In the genomic region with DNA sequence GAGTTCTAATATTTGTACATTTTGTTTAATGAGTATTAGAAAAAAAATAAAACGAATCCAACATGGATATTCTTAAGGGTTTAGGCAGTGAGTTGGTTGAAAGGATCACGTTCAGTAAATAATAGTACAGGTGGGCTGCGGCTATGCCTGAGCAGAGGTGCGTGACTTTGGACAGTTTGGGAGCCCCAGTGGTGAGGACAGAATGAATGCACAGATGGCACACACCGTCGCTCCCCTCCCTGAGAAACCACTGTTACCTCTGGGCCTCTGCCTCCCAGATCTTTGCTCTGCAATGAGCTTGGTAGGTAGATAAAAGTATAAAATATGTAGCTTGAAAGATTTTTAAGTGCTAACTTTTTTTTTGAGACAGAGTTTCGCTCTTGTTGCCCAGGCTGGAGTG, we compare ENCODE assay signal across 19 cellular contexts.
DNase-seq lines count a peak whose midpoint lies in the region; ATAC-seq and TF ChIP-seq lines count a peak whose summit lies in the region.
"Had no signal": no experiment of that assay in that cellular context is flagged by ENCODE, and none has a peak within 500 bp of the region (broad histone marks: within the 10 kb centered on the region; RNA-seq: fewer than 3 reads in every experiment).

No MANE protein-coding gene starts in this region.

- H3K56ac ChIP-seq in IMR-90 (ENCODE audit: extremely low read depth, insufficient read depth, low read length): no peak overlapping the region

- no peaks in the 10 kb centered on the region for H3K9me3 ChIP-seq in IMR-90 (ENCODE audit: control insufficient read depth, insufficient read depth, low read length)
- H3K9me3 ChIP-seq in WERI-Rb-1 (ENCODE audit: severe bottlenecking): no peaks in the 10 kb centered on the region
- no peaks in the 10 kb centered on the region for H3K9me3 ChIP-seq in neutrophil

- H3K27ac Mint-ChIP-seq in activated CD4-positive, alpha-beta T cell treated with anti-CD3 and anti-CD28 coated beads for 36 hours: peak overlapping the region; percentile 93
- H3K27ac Mint-ChIP-seq: endodermal cell had no signal

- H3K36me3 ChIP-seq in IMR-90 (ENCODE audit: control insufficient read depth, insufficient read depth, low read length) (no peaks in the 10 kb centered on the region), WERI-Rb-1 (no peaks in the 10 kb centered on the region), neutrophil (no peaks in the 10 kb centered on the region)

- no peak overlapping the region for H3K4me2 ChIP-seq in IMR-90 (ENCODE audit: low read depth, low read length)

- H3K27ac ChIP-seq in IMR-90 (ENCODE audit: insufficient read depth, low read length) (no peak overlapping the region), WERI-Rb-1 (peak overlapping the region; percentile 90), neutrophil (peak overlapping the region; percentile 71)

- no peak for TF ChIP-seq CTCF in IMR-90 (conservative IDR thresholded peaks at IDR 0.05; ENCODE audit: low read depth, low read length)
- no peak for TF ChIP-seq CTCF in WERI-Rb-1 (IDR thresholded peaks at IDR 0.05; ENCODE audit: low read depth, low read length)
- no peak for TF ChIP-seq CTCF in neutrophil (IDR thresholded peaks at IDR 0.05)

- H2BK120ac ChIP-seq in IMR-90 (ENCODE audit: low read depth, low read length): peak overlapping the region; percentile 79

- no peaks in the 10 kb centered on the region for H3K36me3 Mint-ChIP-seq in activated CD4-positive, alpha-beta T cell treated with anti-CD3 and anti-CD28 coated beads for 36 hours (ENCODE audit: low read depth)
- H3K36me3 Mint-ChIP-seq: stimulated activated effector memory CD8-positive, alpha-beta T cell treated with anti-CD3 and anti-CD28 coated beads, Interleukin-12 subunit alpha, Interleukin-12 subunit beta, amount 100 ng/mL, for 72 hours had no signal

- peak overlapping the region; percentile 89 for H2AK9ac ChIP-seq in IMR-90 (replicated peaks; ENCODE audit: low read depth, low read length, poor library complexity)

- CTCF ChIA-PET in activated CD4-positive, alpha-beta T cell treated with anti-CD3 and anti-CD28 coated beads for 36 hours (lab: Charles Lee): interaction anchor here (0.6 to 2.1 kb wide), 6 partner anchors 11 to 158 kb away, joined by 3 to 10 read pairs (median 3); no protein-coding TSS in a partner anchor
- CTCF ChIA-PET in IMR-90 (lab: Yijun Ruan, JAX): interaction anchor here (1.7 kb wide), 1 partner anchor 158 kb away, joined by 7 read pairs; no protein-coding TSS in a partner anchor

- H3K4me1 Mint-ChIP-seq in activated CD4-positive, alpha-beta T cell treated with anti-CD3 and anti-CD28 coated beads for 36 hours: peaks cover 11% of the 10 kb centered on the region

- H3K4ac ChIP-seq in IMR-90 (ENCODE audit: low read depth, low read length): peak overlapping the region; percentile 87

- no peaks in the 10 kb centered on the region for H3K27me3 ChIP-seq in IMR-90 (ENCODE audit: control insufficient read depth, insufficient read depth, low read length)
- no peaks in the 10 kb centered on the region for H3K27me3 ChIP-seq in WERI-Rb-1 (ENCODE audit: insufficient read depth, low read depth, severe bottlenecking)
- H3K27me3 ChIP-seq in neutrophil: no peaks in the 10 kb centered on the region

- peak overlapping the region in 1 of 2 experiments; percentile 64; a peak in 2 of 4 replicates for H4K8ac ChIP-seq in IMR-90 (ENCODE audit: low read depth in 2 of 2, low read length in 2 of 2)

- H4K91ac ChIP-seq in IMR-90 (ENCODE audit: insufficient read depth, low read depth, low read length): peak overlapping the region; percentile 62

- peak overlapping the region; percentile 86; the same call in 1 of the 2 replicates for H2AK5ac ChIP-seq in IMR-90 (ENCODE audit: low read depth, low read length)

- intact Hi-C loops in activated CD4-positive, alpha-beta T cell treated with anti-CD3 and anti-CD28 coated beads for 36 hours (cut with DNase I, micrococcal nuclease): loop anchor here (1.0 kb wide), 2 partner anchors 11 to 21 kb away; no protein-coding TSS in a partner anchor
- intact Hi-C loops in IMR-90 (cut with micrococcal nuclease): no loop called here
- intact Hi-C loops in Right ventricle myocardium superior (cut with DNase I): no loop called here

- ATAC-seq in activated CD4-positive, alpha-beta T cell treated with anti-CD3 and anti-CD28 coated beads for 36 hours: no peak
- no peak for ATAC-seq in IMR-90 (ENCODE audit: low read depth)
- no peak for ATAC-seq in Right ventricle myocardium superior (ENCODE audit: poor library complexity)
- ATAC-seq: K562, left colon had no signal

- no TSS peak for BruUV-seq in IMR-90 (replicated peaks; lab: Mats Ljungman, UMichigan)

- dilution Hi-C loops in IMR-90 (cut with HindIII; ENCODE audit: low sequenced_read_pairs, unreplicated experiment): no loop called here

- peak overlapping the region; percentile 70 for H2BK5ac ChIP-seq in IMR-90 (ENCODE audit: low read depth, low read length, poor library complexity, severe bottlenecking)

- in situ Hi-C loops in IMR-90 (cut with MboI; ENCODE audit: low sequenced_read_pairs): no loop called here

- H4K5ac ChIP-seq in IMR-90 (ENCODE audit: low read depth, low read length): peak overlapping the region; percentile 55; the same call in 1 of the 2 replicates

- H3K9ac ChIP-seq in IMR-90 (ENCODE audit: low read depth, low read length): no peak overlapping the region

- POLR2A ChIA-PET in activated CD4-positive, alpha-beta T cell treated with anti-CD3 and anti-CD28 coated beads for 36 hours (lab: Charles Lee): interaction anchor here (0.7 to 1.7 kb wide), 2 partner anchors 11 to 29 kb away, joined by 4 to 6 read pairs; no protein-coding TSS in a partner anchor
- POLR2A ChIA-PET in IMR-90 (lab: Charles Lee; ENCODE audit: unreplicated experiment): no interaction called here

- peak overlapping the region; percentile 48; the same call in 1 of the 3 replicates for H2BK15ac ChIP-seq in IMR-90 (ENCODE audit: low read depth, low read length)

- 100% methylated on average over 1 of the region's 7 CpGs; no CpG with 5 or more reads in 1 of the 2 experiments for WGBS in IMR-90 (ENCODE audit: extremely low coverage in 2 of 2, insufficient read length in 1 of 2), 2 experiments

- no peaks in the 10 kb centered on the region; the same call in 1 of the 2 replicates for H4K20me1 ChIP-seq in IMR-90 (ENCODE audit: insufficient read depth, low read length)

- no peak for TF ChIP-seq RAD21 in IMR-90 (IDR thresholded peaks at IDR 0.05; ENCODE audit: low read length)

- peak overlapping the region; percentile 91 for H3K14ac ChIP-seq in IMR-90 (replicated peaks; ENCODE audit: low read depth, low read length)

- peaks cover 19% of the 10 kb centered on the region for H3K9me1 ChIP-seq in IMR-90 (ENCODE audit: insufficient read depth, low read length)

- peaks cover 10 to 79% of the 10 kb centered on the region in 2 experiments for H3K79me1 ChIP-seq in IMR-90 (ENCODE audit: low read depth in 1 of 2, low read length in 2 of 2)

- H2AFZ ChIP-seq in IMR-90 (replicated peaks; ENCODE audit: low read length, poor library complexity): no peak overlapping the region

- no peak overlapping the region for H3K4me3 ChIP-seq in IMR-90 (ENCODE audit: insufficient read depth, low read depth, low read length)
- no peak overlapping the region for H3K4me3 ChIP-seq in WERI-Rb-1 (ENCODE audit: low read depth, low read length)
- H3K4me3 ChIP-seq in neutrophil (ENCODE audit: low read depth in 1 of 2, low read length in 1 of 2): no peak overlapping the region
- H3K4me3 ChIP-seq: K562, skin epidermis had no signal

- H3K4me1 ChIP-seq in IMR-90 (ENCODE audit: control insufficient read depth, insufficient read depth, low read length): peaks cover 35% of the 10 kb centered on the region
- H3K4me1 ChIP-seq in neutrophil (ENCODE audit: control insufficient read depth in 1 of 2, insufficient read depth in 1 of 2, low read depth in 1 of 2, low read length in 1 of 2): peaks cover 17 to 19% of the 10 kb centered on the region in 2 experiments

- H2BK20ac ChIP-seq in IMR-90 (ENCODE audit: low read depth, low read length): peak overlapping the region; percentile 85; the same call in 1 of the 2 replicates

- H3K9me3 Mint-ChIP-seq in activated CD4-positive, alpha-beta T cell treated with anti-CD3 and anti-CD28 coated beads for 36 hours (ENCODE audit: low read depth): no peaks in the 10 kb centered on the region
- H3K9me3 Mint-ChIP-seq: CD8-positive, alpha-beta memory T cell; endodermal cell; stimulated activated effector memory CD8-positive, alpha-beta T cell treated with anti-CD3 and anti-CD28 coated beads, Interleukin-12 subunit alpha, Interleukin-12 subunit beta, amount 100 ng/mL, for 72 hours; T-helper 1 cell treated with Interleukin-12 subunit alpha and Interleukin-12 subunit beta and Interleukin-4 antibody, amounts not matched to agents 30 μg/mL and 1 μg/mL, for 36 hours had no signal

- H3K18ac ChIP-seq in IMR-90 (ENCODE audit: low read depth, low read length): peak overlapping the region; percentile 25; the same call in 1 of the 2 replicates

- DNase-seq in activated CD4-positive, alpha-beta T cell treated with anti-CD3 and anti-CD28 coated beads for 36 hours: no peak
- no peak for DNase-seq in activated CD4-positive, alpha-beta T cell treated with anti-CD3 and anti-CD28 coated beads for 48 hours
- DNase-seq in IMR-90 (no peak), WERI-Rb-1 (no peak), NCI-H446 (lab: John Stamatoyannopoulos, UW) (no peak), NCI-H526 (lab: John Stamatoyannopoulos, UW) (no peak), Right ventricle myocardium superior (no peak)
- DNase-seq: activated CD4-positive, alpha-beta T cell treated with anti-CD3 and anti-CD28 coated beads for 1 hour; amygdala; CD8-positive, alpha-beta memory T cell; endodermal cell; left colon; NCI-H1048; SHP77 treated with DMSO at 0.1 percent for 48 hours had no signal

- no peak overlapping the region for H3K4me3 Mint-ChIP-seq in activated CD4-positive, alpha-beta T cell treated with anti-CD3 and anti-CD28 coated beads for 36 hours
- H3K4me3 Mint-ChIP-seq: CD8-positive, alpha-beta memory T cell; endodermal cell; stimulated activated effector memory CD8-positive, alpha-beta T cell treated with anti-CD3 and anti-CD28 coated beads, Interleukin-12 subunit alpha, Interleukin-12 subunit beta, amount 100 ng/mL, for 72 hours had no signal

- H3K23ac ChIP-seq in IMR-90 (ENCODE audit: low read depth, low read length): peak overlapping the region; percentile 24; the same call in 1 of the 2 replicates

- no peaks in the 10 kb centered on the region for H3K27me3 Mint-ChIP-seq in activated CD4-positive, alpha-beta T cell treated with anti-CD3 and anti-CD28 coated beads for 36 hours
- H3K27me3 Mint-ChIP-seq: CD8-positive, alpha-beta memory T cell had no signal

- no peak for TF ChIP-seq POLR2A in IMR-90 (IDR thresholded peaks at IDR 0.05; ENCODE audit: low read depth, low read length)

TF ChIP-seq in IMR-90, 13 proteins besides CTCF, POLR2A, EP300 and RAD21:
- TF ChIP-seq CEBPB (IDR thresholded peaks at IDR 0.05; ENCODE audit: low read depth, low read length) (no peak), NFE2L2 (IDR thresholded peaks at IDR 0.05; ENCODE audit: low read depth, low read length) (no peak), FOS (IDR thresholded peaks at IDR 0.05; ENCODE audit: low read depth, low read length) (no peak), CHD1 (IDR thresholded peaks at IDR 0.05; ENCODE audit: low read depth, low read length) (no peak)
TF ChIP-seq in IMR-90: peak in this region for 0.

Comparison
In these comparisons a context has a peak if more than half of its experiments do, and no peak if none do; other contexts are left out.
1. intact Hi-C loops: an anchor here in activated CD4-positive, alpha-beta T cell treated with anti-CD3 and anti-CD28 coated beads for 36 hours (1.0 kb wide); none called in IMR-90 and Right ventricle myocardium superior.